Comparison of ENCODE assay signal across 24 cellular contexts in the genomic region with DNA sequence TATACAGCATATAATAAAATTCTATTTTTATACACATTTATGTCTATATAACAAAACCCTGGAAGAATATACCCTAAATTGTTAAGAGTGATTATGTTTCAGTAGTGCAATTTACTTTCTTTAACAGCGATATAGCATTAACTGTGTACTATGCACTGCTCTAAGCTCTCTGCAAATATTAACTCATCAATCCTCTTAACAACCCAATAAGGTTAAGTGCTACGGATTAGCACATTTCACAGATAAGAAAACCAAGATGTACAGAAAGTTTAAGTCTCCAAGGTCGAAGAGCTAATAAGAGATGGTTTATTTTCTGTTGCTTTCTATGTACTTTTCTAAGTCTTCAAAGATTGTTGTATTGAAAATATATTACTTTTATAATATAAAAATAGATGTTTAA.
A peak's percentile ranks its signal among the peaks of the same experiment; 100 is the strongest.
DNase-seq lines count a peak whose midpoint lies in the region; ATAC-seq, FAIRE-seq and TF ChIP-seq lines count a peak whose summit lies in the region.
"Had no signal": no experiment of that assay in that cellular context is flagged by ENCODE, and none has a peak within 500 bp of the region (broad histone marks: within the 10 kb centered on the region; RNA-seq: fewer than 3 reads in every experiment).

No MANE protein-coding gene starts in this region.

- DNase-seq in HepG2 (ENCODE audit: low spot score) (peak; percentile 2), right lobe of liver (no peak), NCI-H748 treated with DMSO at 0.1 percent for 48 hours (lab: John Stamatoyannopoulos, UW) (peak; percentile 8), WTC11 (ENCODE audit: low spot score) (no peak), mesothelial cell of epicardium (ENCODE audit: low spot score in 2 of 2, unreplicated experiment in 2 of 2) (no peak), T-helper 2 cell (no peak)
- DNase-seq: 8988T; AML-193; C1 segment of cervical spinal cord; CD8-positive, alpha-beta T cell; EL; GF-D8; H9; IMR-90; NCI-H1105; NCI-H146; NCI-H2029; NCI-H226; NCI-H526 treated with DMSO at 0.1 percent for 48 hours; Peyer's patch had no signal

- H3K27ac ChIP-seq in HepG2 (ENCODE audit: extremely low read length, insufficient read depth, low read length) (no peak overlapping the region), right lobe of liver (no peak overlapping the region)
- H3K27ac ChIP-seq: KMS-11, Peyer's patch, SJSA1 had no signal

- H3K4me3 ChIP-seq in HepG2 (replicated peaks in 1 of 3; ENCODE audit: insufficient read depth in 1 of 3, low read depth in 2 of 3, low read length in 3 of 3) (no peak overlapping the region), right lobe of liver (no peak overlapping the region)
- H3K4me3 ChIP-seq: Peyer's patch, SJSA1 had no signal

- H3K36me3 Mint-ChIP-seq in WTC11 (no peaks in the 10 kb centered on the region), mesothelial cell of epicardium (peaks cover 21% of the 10 kb centered on the region)
- H3K36me3 Mint-ChIP-seq: CD8-positive, alpha-beta T cell had no signal

- peak; percentile 4 for FAIRE-seq in HepG2 (lab: Jason Lieb, UNC)
- FAIRE-seq: HTR-8/SVneo had no signal

- CTCF ChIA-PET in HepG2 (lab: Yijun Ruan, JAX; ENCODE audit: low intra/inter-chr PET ratio, low total read pairs) = no interaction called here
- CTCF ChIA-PET in WTC11 (lab: Charles Lee) = no interaction called here

- TF ChIP-seq CTCF in HepG2 (CRISPR knock-in tag; IDR thresholded peaks at IDR 0.05) (no peak), right lobe of liver (IDR thresholded peaks at IDR 0.05) (no peak), WTC11 (IDR thresholded peaks at IDR 0.05) (no peak), mesothelial cell of epicardium (IDR thresholded peaks at IDR 0.05; ENCODE audit: unreplicated experiment) (no peak)

- BruUV-seq in HepG2 (replicated peaks; lab: Mats Ljungman, UMichigan) = no TSS peak

- H2AFZ ChIP-seq in HepG2 (ENCODE audit: low read length) = no peak overlapping the region

- intact Hi-C loops in HepG2 (cut with micrococcal nuclease; ENCODE audit: unreplicated experiment) (no loop called here), right lobe of liver (cut with DNase I) (no loop called here)

- H3K4me3 Mint-ChIP-seq in WTC11 (no peak overlapping the region), mesothelial cell of epicardium (no peak overlapping the region)
- H3K4me3 Mint-ChIP-seq: CD8-positive, alpha-beta T cell; H9 had no signal

- TF ChIP-seq POLR2A in HepG2 (IDR thresholded peaks at IDR 0.05; ENCODE audit: insufficient read depth in 1 of 2, low read depth in 2 of 2, low read length in 2 of 2) = no peak
- no peak for TF ChIP-seq POLR2A in right lobe of liver (IDR thresholded peaks at IDR 0.05)

- H3K9me3 Mint-ChIP-seq in WTC11 (no peaks in the 10 kb centered on the region), mesothelial cell of epicardium (no peaks in the 10 kb centered on the region)
- H3K9me3 Mint-ChIP-seq: CD8-positive, alpha-beta T cell; H9 had no signal

- no peak overlapping the region for H3K27ac Mint-ChIP-seq in WTC11
- H3K27ac Mint-ChIP-seq in mesothelial cell of epicardium = no peak overlapping the region
- H3K27ac Mint-ChIP-seq: CD8-positive, alpha-beta T cell; H9 had no signal

- POLR2A ChIA-PET in HepG2 (lab: Yijun Ruan, JAX) (no interaction called here), WTC11 (lab: Charles Lee) (no interaction called here)

- TF ChIP-seq EP300 in HepG2 (IDR thresholded peaks at IDR 0.05; ENCODE audit: low read depth in 2 of 2, low read length in 2 of 2) = no peak
- TF ChIP-seq EP300 in HepG2 (CRISPR knock-in tag; IDR thresholded peaks at IDR 0.05; ENCODE audit: borderline replicate concordance) = no peak

- H3K36me3 ChIP-seq in HepG2 (replicated peaks in 1 of 2; ENCODE audit: control insufficient read depth in 1 of 2, insufficient read depth in 2 of 2, low read length in 2 of 2) (no peaks in the 10 kb centered on the region), right lobe of liver (no peaks in the 10 kb centered on the region)
- H3K36me3 ChIP-seq: Peyer's patch, SJSA1 had no signal

- no peak for TF ChIP-seq RAD21 in HepG2 (CRISPR knock-in tag; IDR thresholded peaks at IDR 0.05)

- under 1% methylated on average over 3 of the region's 3 CpGs for WGBS in HepG2 (ENCODE audit: low lambda C conversion rate)
- WGBS in right lobe of liver (ENCODE audit: insufficient coverage, low coverage, low lambda C conversion rate, missing lambda C conversion rate) = 39% methylated on average over 3 of the region's 3 CpGs

- H3K9me3 ChIP-seq in HepG2 (ENCODE audit: low read length) = no peaks in the 10 kb centered on the region
- no peaks in the 10 kb centered on the region for H3K9me3 ChIP-seq in right lobe of liver
- H3K9me3 ChIP-seq: Peyer's patch, SJSA1 had no signal

- no peaks in the 10 kb centered on the region for H4K20me1 ChIP-seq in HepG2 (ENCODE audit: insufficient read depth, low read length)

- in situ Hi-C loops in HepG2 (cut with HindIII; ENCODE audit: extremely low pct_ligation_motif_present, low pct_unique_long_range_greater_than_20kb) = no loop called here

- H3K4me1 ChIP-seq in HepG2 (ENCODE audit: insufficient read depth, low read length) = no peaks in the 10 kb centered on the region
- no peaks in the 10 kb centered on the region for H3K4me1 ChIP-seq in right lobe of liver
- H3K4me1 ChIP-seq: SJSA1 had no signal

- no peak overlapping the region for H3K9ac ChIP-seq in HepG2 (ENCODE audit: insufficient read depth, low read depth, low read length)
- H3K9ac ChIP-seq: KMS-11 had no signal

- no peaks in the 10 kb centered on the region for H3K79me2 ChIP-seq in HepG2 (ENCODE audit: insufficient read depth, low read length)

- H3K4me1 Mint-ChIP-seq in WTC11 = no peaks in the 10 kb centered on the region
- peaks cover 42% of the 10 kb centered on the region for H3K4me1 Mint-ChIP-seq in mesothelial cell of epicardium
- H3K4me1 Mint-ChIP-seq: H9 had no signal

- ATAC-seq in HepG2 (peak; percentile 48; the same call in 1 of the 3 replicates), right lobe of liver (no peak), WTC11 (no peak), GM19467 (IDR thresholded peaks at IDR 0.05; ENCODE audit: unreplicated experiment) (no peak)
- ATAC-seq: CD8-positive, alpha-beta T cell had no signal

- H3K27me3 Mint-ChIP-seq in WTC11 (ENCODE audit: low read depth) (no peaks in the 10 kb centered on the region), mesothelial cell of epicardium (ENCODE audit: low read depth) (no peaks in the 10 kb centered on the region)

- no peak overlapping the region for H3K4me2 ChIP-seq in HepG2 (ENCODE audit: low read depth, low read length)
- H3K4me2 ChIP-seq: KMS-11 had no signal

- H3K27me3 ChIP-seq in HepG2 (ENCODE audit: control insufficient read depth in 1 of 2, insufficient read depth in 2 of 2, low read length in 2 of 2) (no peaks in the 10 kb centered on the region), right lobe of liver (no peaks in the 10 kb centered on the region)
- H3K27me3 ChIP-seq: Peyer's patch, SJSA1 had no signal

TF ChIP-seq in HepG2, 621 proteins besides CTCF, POLR2A, EP300 and RAD21 (continues in another document):
- TF ChIP-seq TP53 (CRISPR knock-in tag; conservative IDR thresholded peaks at IDR 0.05) = no peak
- TF ChIP-seq ZNF530 (CRISPR knock-in tag; IDR thresholded peaks at IDR 0.05; ENCODE audit: low read depth) = no peak
- TF ChIP-seq TFDP1 (CRISPR knock-in tag; IDR thresholded peaks at IDR 0.05; ENCODE audit: borderline replicate concordance) = no peak
- no peak for TF ChIP-seq ESRRA (CRISPR knock-in tag; IDR thresholded peaks at IDR 0.05; ENCODE audit: low read depth)
- TF ChIP-seq, protein P1, sequence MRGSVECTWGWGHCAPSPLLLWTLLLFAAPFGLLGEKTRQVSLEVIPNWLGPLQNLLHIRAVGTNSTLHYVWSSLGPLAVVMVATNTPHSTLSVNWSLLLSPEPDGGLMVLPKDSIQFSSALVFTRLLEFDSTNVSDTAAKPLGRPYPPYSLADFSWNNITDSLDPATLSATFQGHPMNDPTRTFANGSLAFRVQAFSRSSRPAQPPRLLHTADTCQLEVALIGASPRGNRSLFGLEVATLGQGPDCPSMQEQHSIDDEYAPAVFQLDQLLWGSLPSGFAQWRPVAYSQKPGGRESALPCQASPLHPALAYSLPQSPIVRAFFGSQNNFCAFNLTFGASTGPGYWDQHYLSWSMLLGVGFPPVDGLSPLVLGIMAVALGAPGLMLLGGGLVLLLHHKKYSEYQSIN (CRISPR knock-in tag; IDR thresholded peaks at IDR 0.05; ENCODE audit: borderline replicate concordance) = no peak
- no peak for TF ChIP-seq MED1 (CRISPR knock-in tag; IDR thresholded peaks at IDR 0.05)

TF ChIP-seq in WTC11, 78 proteins besides CTCF, POLR2A, EP300 and RAD21:
- TF ChIP-seq JUN (CRISPR knock-in tag; IDR thresholded peaks at IDR 0.05) (no peak), RORB (CRISPR knock-in tag; IDR thresholded peaks at IDR 0.05) (peak; percentile 74; the same call in 1 of the 2 replicates)

Comparison
In these comparisons a context has a peak if more than half of its experiments do, and no peak if none do; other contexts are left out.
1. DNase-seq: peak in HepG2 (single experiment) and NCI-H748 treated with DMSO at 0.1 percent for 48 hours (single experiment); none in right lobe of liver (0 of 3), WTC11 (single experiment), mesothelial cell of epicardium (0 of 2) and T-helper 2 cell (0 of 5).